Comparison of ENCODE assay signal across 9 cellular contexts in the genomic region with DNA sequence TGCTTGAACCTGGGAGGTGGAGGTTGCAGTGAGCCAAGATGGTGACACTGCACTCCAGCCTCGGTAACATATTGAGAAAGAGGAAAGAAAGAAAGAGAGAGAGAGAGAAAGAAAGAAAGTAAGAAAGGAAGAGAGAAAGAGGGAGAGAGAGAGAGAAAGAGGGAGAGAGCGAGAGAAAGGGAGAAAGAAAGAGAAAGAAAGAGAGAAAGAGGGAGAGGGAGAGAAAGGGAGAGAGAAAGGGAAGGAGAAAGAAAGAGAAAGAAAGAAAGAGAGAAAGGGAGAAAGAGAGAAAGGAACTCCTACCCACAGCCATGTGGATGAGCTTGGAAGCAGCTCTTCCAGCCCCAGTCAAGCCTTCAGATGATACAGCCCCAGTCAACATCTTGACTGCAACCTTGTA. TPM values are rescaled to one million over a fixed set of nuclear protein-coding genes. Genes with fewer than 3 reads are reported as not detected.
"Had no signal": no experiment of that assay in that cellular context is flagged by ENCODE, and none has a peak within 500 bp of the region (broad histone marks: within the 10 kb centered on the region; RNA-seq: fewer than 3 reads in every experiment).

No MANE protein-coding gene starts in this region.

- H3K4me3 ChIP-seq: GM12878 had no signal

- FAIRE-seq: G401.6, GM12878, GM12891, GM12892, GM18507, GM19239 had no signal

- ATAC-seq: GM12878 had no signal

- DNase-seq: GDM1, GF-D8 had no signal

RNA-seq across cellular contexts. Expression of gene ZNRF4, which starts 46.7 kb away (rescaled TPM):
- total RNA-seq: G401, GM12878 had no signal
- polyA plus RNA-seq: GM12878 had no signal
